35 cellular contexts compared by ENCODE assay signal in the genomic region with DNA sequence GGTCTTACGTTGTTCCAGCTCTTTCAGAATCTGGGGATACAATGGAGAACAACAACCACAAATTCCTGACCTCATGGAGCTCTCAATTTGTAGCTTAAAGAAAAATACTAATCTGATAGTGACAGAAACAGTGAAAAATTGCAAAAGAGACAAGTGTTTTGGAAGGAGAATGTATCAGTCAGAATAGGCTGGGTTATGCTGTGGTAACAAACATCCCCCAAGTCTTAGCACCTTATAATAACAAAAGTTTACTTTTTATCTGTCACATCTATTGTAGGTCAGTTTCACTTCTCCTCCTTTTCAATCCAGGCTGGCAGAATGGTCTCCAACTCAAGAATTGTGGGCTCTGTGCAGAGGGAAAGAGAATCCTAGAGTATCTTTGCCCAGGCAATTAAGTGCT. TPM values are rescaled to one million over a fixed set of nuclear protein-coding genes. Genes with fewer than 3 reads are reported as not detected.
"Had no signal": no experiment of that assay in that cellular context is flagged by ENCODE, and none has a peak within 500 bp of the region (broad histone marks: within the 10 kb centered on the region; RNA-seq: fewer than 3 reads in every experiment).

No MANE protein-coding gene starts in this region.

- H3K27me3 Mint-ChIP-seq: activated B cell treated with CpG ODN at 0.5 μM for 24 hours; activated CD4-positive, alpha-beta memory T cell treated with anti-CD3 and anti-CD28 coated beads for 36 hours; activated naive CD4-positive, alpha-beta T cell treated with anti-CD3 and anti-CD28 coated beads, Interleukin-2, amount 50 U/mL, for 24 hours; activated naive CD8-positive, alpha-beta T cell treated with anti-CD3 and anti-CD28 coated beads, Interleukin-2, amount 50 U/mL, for 24 hours had no signal

- H3K4me1 ChIP-seq: SJCRH30 had no signal

- ATAC-seq: activated naive CD8-positive, alpha-beta T cell treated with anti-CD3 and anti-CD28 coated beads, Interleukin-2, amount 50 U/mL, for 24 hours; activated T-cell treated with anti-CD3 and anti-CD28 coated beads, Interleukin-2, amount 50 U/mL, for 4 hours; Panc1 had no signal

- H3K9me3 Mint-ChIP-seq: activated B cell treated with CpG ODN at 0.5 μM for 24 hours; activated naive CD4-positive, alpha-beta T cell treated with anti-CD3 and anti-CD28 coated beads, Interleukin-2, amount 50 U/mL, for 24 hours had no signal

- H3K27me3 ChIP-seq: SJCRH30 had no signal

- H3K36me3 ChIP-seq: SJCRH30 had no signal

- FAIRE-seq: bronchial epithelial cell had no signal

- H3K9me3 ChIP-seq: SJCRH30 had no signal

- H3K36me3 Mint-ChIP-seq: activated CD4-positive, alpha-beta memory T cell treated with anti-CD3 and anti-CD28 coated beads for 36 hours; activated naive CD4-positive, alpha-beta T cell treated with anti-CD3 and anti-CD28 coated beads, Interleukin-2, amount 50 U/mL, for 24 hours; brain had no signal

- H3K4me3 ChIP-seq: SJCRH30, SK-N-MC had no signal

- H3K27ac ChIP-seq: SJCRH30, SK-N-MC, VCaP had no signal

- H3K4me3 Mint-ChIP-seq: activated B cell treated with CpG ODN at 0.5 μM for 24 hours; activated CD4-positive, alpha-beta memory T cell treated with anti-CD3 and anti-CD28 coated beads for 36 hours; activated naive CD4-positive, alpha-beta T cell treated with anti-CD3 and anti-CD28 coated beads, Interleukin-2, amount 50 U/mL, for 24 hours; activated naive CD8-positive, alpha-beta T cell treated with anti-CD3 and anti-CD28 coated beads, Interleukin-2, amount 50 U/mL, for 24 hours; activated T-cell treated with anti-CD3 and anti-CD28 coated beads, Interleukin-2, amount 50 U/mL, for 4 hours; activated T-helper 1 cell treated with anti-CD3 and anti-CD28 coated beads, Interleukin-12 subunit alpha, Interleukin-12 subunit beta, Interleukin-2, Interleukin-4 antibody, amounts not matched to agents 30 ng/mL and 10 ng/mL and 1 ng/mL, durations not matched to agents 14 hours and 24 hours and 36 hours; brain; T-helper 1 cell treated with Interleukin-12 subunit alpha and Interleukin-12 subunit beta and Interleukin-4 antibody, amounts not matched to agents 30 μg/mL and 1 μg/mL, for 36 hours had no signal

- DNase-seq: activated B cell treated with CpG ODN at 0.5 μM for 24 hours; activated CD4-positive, alpha-beta T cell treated with anti-CD3 and anti-CD28 coated beads for 4 hours; activated CD4-positive, alpha-beta T cell treated with anti-CD3 and anti-CD28 coated beads, Interleukin-2, amount 50 U/mL, for 1 hour; activated CD4-positive, CD25-positive, alpha-beta regulatory T cell treated with anti-CD3 and anti-CD28 coated beads, Interleukin-2, amount 50 U/mL, for 72 hours; activated CD8-positive, alpha-beta memory T cell treated with anti-CD3 and anti-CD28 coated beads, Interleukin-2, amount 50 U/mL, for 4 hours; activated effector memory CD4-positive, alpha-beta T cell treated with Interleukin-2 at 50 U/mL for 16 hours; activated naive CD8-positive, alpha-beta T cell treated with anti-CD3 and anti-CD28 coated beads, Interleukin-2, amount 50 U/mL, for 24 hours; activated T-cell treated with anti-CD3 and anti-CD28 coated beads for 4 hours; activated T-cell treated with anti-CD3 and anti-CD28 coated beads, Interleukin-2, amount 50 U/mL, for 4 hours; anterior cingulate cortex; caudate nucleus; cerebellar nuclear complex; Karpas-422; KBM-7; NCI-H1105; NCI-H1417 treated with DMSO at 0.1 percent for 48 hours; NCI-H1694; NCI-H1930; NCI-H2081 treated with DMSO at 0.1 percent for 48 hours; NCI-H345; NCI-H524 treated with DMSO at 0.1 percent for 48 hours; SHP77; SJCRH30 had no signal

- H3K27ac Mint-ChIP-seq: activated B cell treated with CpG ODN at 0.5 μM for 24 hours; activated CD4-positive, alpha-beta memory T cell treated with anti-CD3 and anti-CD28 coated beads for 36 hours; activated naive CD4-positive, alpha-beta T cell treated with anti-CD3 and anti-CD28 coated beads, Interleukin-2, amount 50 U/mL, for 24 hours; activated naive CD8-positive, alpha-beta T cell treated with anti-CD3 and anti-CD28 coated beads, Interleukin-2, amount 50 U/mL, for 24 hours; activated T-helper 1 cell treated with anti-CD3 and anti-CD28 coated beads, Interleukin-12 subunit alpha, Interleukin-12 subunit beta, Interleukin-2, Interleukin-4 antibody, amounts not matched to agents 30 ng/mL and 10 ng/mL and 1 ng/mL, durations not matched to agents 14 hours and 24 hours and 36 hours; brain; T-helper 1 cell treated with Interleukin-12 subunit alpha and Interleukin-12 subunit beta and Interleukin-4 antibody, amounts not matched to agents 30 μg/mL and 1 μg/mL, for 36 hours had no signal

RNA-seq across cellular contexts. Expression of gene FAM187B, which starts 9.5 kb away (rescaled TPM):
- total RNA-seq: activated B cell treated with CpG ODN at 0.5 μM for 24 hours; activated T-cell treated with anti-CD3 and anti-CD28 coated beads, Interleukin-2, amount 50 U/mL, for 4 hours; activated T-helper 1 cell treated with anti-CD3 and anti-CD28 coated beads, Interleukin-12 subunit alpha, Interleukin-12 subunit beta, Interleukin-2, Interleukin-4 antibody, amounts not matched to agents 30 ng/mL and 10 ng/mL and 1 ng/mL, durations not matched to agents 14 hours and 24 hours and 36 hours; bronchial epithelial cell; MCF 10A; NCI-H460; RPMI7951; SJCRH30 had no signal
